ENCODE assay signal across 9 cellular contexts in the genomic region with DNA sequence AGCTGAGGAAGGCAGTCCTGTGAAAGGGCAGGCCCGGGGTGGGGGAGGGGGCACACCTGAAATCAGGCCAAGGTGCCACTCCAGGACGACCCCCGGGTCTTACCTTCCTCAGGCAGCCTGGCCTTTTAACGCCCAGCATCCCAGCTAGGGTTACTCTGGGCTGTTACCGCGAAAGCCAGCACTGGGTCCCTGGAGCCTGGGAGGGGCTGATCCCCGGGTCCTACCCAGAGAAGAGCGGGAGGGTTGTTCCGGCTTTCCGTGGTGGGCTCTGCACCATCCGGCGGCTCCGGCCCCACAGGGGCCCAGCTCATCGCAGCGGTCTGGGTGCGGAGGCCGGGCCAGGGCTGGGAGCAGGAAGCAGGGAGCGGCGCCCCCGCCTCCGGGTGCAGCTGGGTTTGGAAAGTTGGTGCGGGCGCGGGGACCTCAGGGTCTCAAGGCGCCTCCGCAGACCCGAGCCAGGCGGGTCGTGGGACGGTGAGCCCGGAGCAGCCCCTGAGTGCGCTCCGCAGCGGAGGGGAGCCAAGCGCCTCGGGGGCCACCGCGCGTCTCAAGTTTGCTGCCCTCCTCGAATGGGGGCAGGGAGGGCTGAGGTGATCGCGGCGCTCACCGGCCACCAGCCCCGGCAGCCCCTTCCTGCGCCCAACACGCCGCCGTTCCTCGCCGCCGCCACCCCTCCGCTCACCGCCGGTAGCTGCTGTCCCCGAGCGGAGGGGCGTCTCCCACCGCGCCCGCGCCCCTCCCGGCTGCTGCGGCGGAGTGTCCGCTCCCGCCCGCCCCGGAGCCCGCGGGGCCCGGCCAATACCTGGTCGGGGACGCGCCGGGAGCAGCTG. TPM values are rescaled to one million over a fixed set of nuclear protein-coding genes. Genes with fewer than 3 reads are reported as not detected.
DNase-seq lines count a peak whose midpoint lies in the region; ATAC-seq, FAIRE-seq and TF ChIP-seq lines count a peak whose summit lies in the region.
"Had no signal": no experiment of that assay in that cellular context is flagged by ENCODE, and none has a peak within 500 bp of the region (broad histone marks: within the 10 kb centered on the region; RNA-seq: fewer than 3 reads in every experiment).

No MANE protein-coding gene starts in this region.

- H3K9me3 ChIP-seq in CD8-positive, alpha-beta T cell (ENCODE audit: low read length) = no peaks in the 10 kb centered on the region
- H3K9me3 ChIP-seq in SJSA1 (replicated peaks) (0 out of 2 replicates have a peak, but pooled peaks cover 3% of the 10 kb centered on the region), pancreas (no peaks in the 10 kb centered on the region)

- peak overlapping the region; percentile 45 for H3K4me3 Mint-ChIP-seq in CD8-positive, alpha-beta T cell

- H3K36me3 ChIP-seq in CD8-positive, alpha-beta T cell (ENCODE audit: insufficient read depth, low read length) = no peaks in the 10 kb centered on the region
- H3K36me3 ChIP-seq in SJSA1 = no peaks in the 10 kb centered on the region
- no peaks in the 10 kb centered on the region for H3K36me3 ChIP-seq in pancreas

- intact Hi-C loops in CD8-positive, alpha-beta T cell (cut with DNase I, micrococcal nuclease) = no loop called here
- intact Hi-C loops in Right ventricle myocardium superior (cut with DNase I) = loop anchor here (5.0 kb wide), 1 partner anchor 108 kb away; no protein-coding TSS in a partner anchor
- intact Hi-C loops in pancreas (cut with DNase I) = no loop called here

- no peaks in the 10 kb centered on the region for H3K36me3 Mint-ChIP-seq in CD8-positive, alpha-beta T cell
- H3K36me3 Mint-ChIP-seq: IgD-negative memory B cell had no signal

- FAIRE-seq in pancreas (lab: Jason Lieb, UNC) = no peak

- H3K4me1 ChIP-seq in CD8-positive, alpha-beta T cell (ENCODE audit: insufficient read depth, low read length) = peaks cover 10% of the 10 kb centered on the region
- peaks cover 14% of the 10 kb centered on the region for H3K4me1 ChIP-seq in SJSA1 (replicated peaks)
- H3K4me1 ChIP-seq in pancreas = peaks cover 0 to 7% (median 6%) of the 10 kb centered on the region in 3 donors

- H3K27ac ChIP-seq in CD8-positive, alpha-beta T cell (ENCODE audit: low read depth, low read length) = no peak overlapping the region
- H3K27ac ChIP-seq in SJSA1 (no peak overlapping the region), pancreas (no peak overlapping the region)

- no peak for ATAC-seq in CD8-positive, alpha-beta T cell
- ATAC-seq in Right ventricle myocardium superior (ENCODE audit: poor library complexity) (peak; percentile 5), pancreas (peak; percentile 8 to 41 (median 27)), GM21423 (IDR thresholded peaks at IDR 0.05; ENCODE audit: unreplicated experiment) (no peak), GM21825 (IDR thresholded peaks at IDR 0.05; ENCODE audit: unreplicated experiment) (no peak), HG03108 (IDR thresholded peaks at IDR 0.05; ENCODE audit: unreplicated experiment) (no peak), GM18505 (IDR thresholded peaks at IDR 0.05; ENCODE audit: unreplicated experiment) (no peak)

- no peaks in the 10 kb centered on the region for H3K9me3 Mint-ChIP-seq in CD8-positive, alpha-beta T cell
- H3K9me3 Mint-ChIP-seq: IgD-negative memory B cell had no signal

- POLR2A ChIA-PET in CD8-positive, alpha-beta T cell (lab: Charles Lee) = no interaction called here

- peak overlapping the region; percentile 19 for H3K4me3 ChIP-seq in CD8-positive, alpha-beta T cell (ENCODE audit: low read depth, low read length)
- peak overlapping the region; percentile 27 for H3K4me3 ChIP-seq in SJSA1
- peak overlapping the region; percentile 37 to 72 (median 51) for H3K4me3 ChIP-seq in pancreas

- CTCF ChIA-PET in CD8-positive, alpha-beta T cell (lab: Charles Lee) = interaction anchor here (1.6 kb wide), 1 partner anchor 10 kb away, joined by 9 read pairs; no protein-coding TSS in a partner anchor

- TF ChIP-seq POLR2A in GM18505 (IDR thresholded peaks at IDR 0.05; ENCODE audit: borderline replicate concordance, extremely low read depth, insufficient read depth, insufficient read length) = no peak

- peaks cover 26% of the 10 kb centered on the region for H3K27me3 ChIP-seq in CD8-positive, alpha-beta T cell (ENCODE audit: insufficient read depth, low read length)
- H3K27me3 ChIP-seq in SJSA1 (replicated peaks) (peaks cover 90% of the 10 kb centered on the region), pancreas (peaks cover 0 to 5% (median 0%) of the 10 kb centered on the region in 4 donors)

- 2 to 5% methylated on average over 36 to 76 of the region's 76 CpGs for WGBS in pancreas, 2 donors

- H3K27ac Mint-ChIP-seq in CD8-positive, alpha-beta T cell = no peak overlapping the region
- H3K27ac Mint-ChIP-seq: IgD-negative memory B cell had no signal

- peaks cover 60% of the 10 kb centered on the region for H3K27me3 Mint-ChIP-seq in CD8-positive, alpha-beta T cell (ENCODE audit: low read depth)

- no peak for DNase-seq in CD8-positive, alpha-beta T cell
- DNase-seq in SJSA1 (ENCODE audit: low read depth in 1 of 2, low spot score in 2 of 2) (no peak), Right ventricle myocardium superior (no peak), pancreas (no peak)

- H3K4me1 Mint-ChIP-seq in CD8-positive, alpha-beta T cell (ENCODE audit: low read depth) = peaks cover 7% of the 10 kb centered on the region

- no peak for TF ChIP-seq CTCF in CD8-positive, alpha-beta T cell (IDR thresholded peaks at IDR 0.05)
- no peak for TF ChIP-seq CTCF in pancreas (IDR thresholded peaks at IDR 0.05)

RNA-seq across cellular contexts. Expression of a gene that starts 0.8 kb away (rescaled TPM):
- total RNA-seq in CD8-positive, alpha-beta T cell = not detected
- not detected in 2 replicates for total RNA-seq in SJSA1 (2014; rRNA removed; shearing (Covaris generic))
- total RNA-seq in Right ventricle myocardium superior (3.1 TPM), pancreas (1 to 10 TPM in 2 of 6 donors, under 1 TPM in 4; 0.23 to 4.8 (median 0.50) TPM)
- polyA plus RNA-seq in pancreas = 1 to 10 TPM in 1 of 2 donors, under 1 TPM in 1; 0.76 to 1.4 TPM
- polyA plus RNA-seq: IgD-negative memory B cell had no signal

Comparison
In these comparisons a context has a peak if more than half of its experiments do, and no peak if none do; other contexts are left out.
1. ATAC-seq: peak in Right ventricle myocardium superior (single experiment) and pancreas (4 of 4); none in CD8-positive, alpha-beta T cell (single experiment), GM21423 (single experiment), GM21825 (single experiment), HG03108 (single experiment) and GM18505 (single experiment).
2. Peak in every context shown above with its lines, with median percentiles within 50 percentile points of each other: H3K4me3 ChIP-seq.